ENCODE assay signal across 8 cellular contexts in the genomic region with DNA sequence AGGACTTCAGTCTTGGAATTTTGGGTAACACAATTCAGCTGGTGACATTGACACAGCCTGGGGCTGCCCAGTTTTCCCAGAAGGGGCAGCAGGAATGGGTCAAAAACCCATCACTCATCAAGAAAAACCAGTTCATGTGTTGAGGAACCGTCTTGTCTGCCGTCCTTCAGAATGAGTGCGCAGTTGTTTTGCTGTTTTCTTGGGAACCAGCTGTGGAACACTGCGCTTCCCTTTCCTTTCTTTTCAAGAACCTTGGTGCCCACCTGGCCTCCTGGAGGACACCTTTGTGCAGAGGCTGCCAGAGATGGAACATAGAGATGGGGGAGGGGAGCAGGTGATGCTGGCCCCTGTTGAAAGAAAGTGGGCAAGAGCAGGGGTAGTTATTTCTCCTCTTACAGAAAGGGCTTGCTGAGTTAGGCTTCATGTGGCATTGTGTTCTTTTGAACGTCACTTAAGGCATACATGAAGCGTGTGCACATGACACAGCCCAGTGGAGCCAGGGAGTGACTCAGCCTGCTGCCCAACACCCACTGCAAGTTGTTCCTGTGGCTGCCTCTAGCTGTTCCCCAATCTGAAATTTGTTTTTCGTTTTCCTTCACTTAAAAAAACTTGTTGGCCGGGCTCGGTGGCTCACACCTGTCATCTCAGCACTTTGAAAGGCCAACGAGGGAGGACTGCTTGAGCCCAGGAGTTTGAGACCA.
DNase-seq lines count a peak whose midpoint lies in the region; ATAC-seq, FAIRE-seq and TF ChIP-seq lines count a peak whose summit lies in the region.

No MANE protein-coding gene starts in this region.

- peak; percentile 55 for TF ChIP-seq POLR2A in GM19099 (IDR thresholded peaks at IDR 0.05; ENCODE audit: extremely low read depth, insufficient read length, low read depth)

- intact Hi-C loops in pancreas (cut with DNase I): no loop called here

- no peaks in the 10 kb centered on the region for H3K36me3 ChIP-seq in fibroblast of lung (ENCODE audit: control insufficient read depth, insufficient read depth, low read length)
- H3K36me3 ChIP-seq in pancreas: no peaks in the 10 kb centered on the region

- DNase-seq in AG20443 (ENCODE audit: low spot score) (peak; percentile 93), RCC 7860 (ENCODE audit: low spot score) (peak; percentile 92), fibroblast of lung (ENCODE audit: low read depth in 2 of 2) (peak; percentile 97 to 99), pancreas (peak in 4 of 6 donors; percentile 17 to 69 (median 42)), NCI-H2227 treated with DMSO at 0.1 percent for 48 hours (lab: John Stamatoyannopoulos, UW) (no peak)
- no peak for DNase-seq in effector CD8-positive, alpha-beta T cell (lab: John Stamatoyannopoulos, UW)

- H3K79me2 ChIP-seq in fibroblast of lung (ENCODE audit: control insufficient read depth, insufficient read depth, low read length): no peaks in the 10 kb centered on the region

- H3K4me2 ChIP-seq in fibroblast of lung (ENCODE audit: extremely low read depth, insufficient read depth, low read length): peak overlapping the region; percentile 33

- ATAC-seq in HG03108 (IDR thresholded peaks at IDR 0.05; ENCODE audit: unreplicated experiment): peak; percentile 85
- ATAC-seq in pancreas: peak; percentile 68 to 93 (median 82)

- peak overlapping the region; percentile 12 for H2AFZ ChIP-seq in fibroblast of lung (ENCODE audit: low read length)

- FAIRE-seq in RCC 7860 (lab: Jason Lieb, UNC): peak; percentile 87
- no peak for FAIRE-seq in pancreas (lab: Jason Lieb, UNC)

- no peaks in the 10 kb centered on the region for H3K27me3 ChIP-seq in fibroblast of lung (ENCODE audit: control insufficient read depth, insufficient read depth, low read length)
- H3K27me3 ChIP-seq in pancreas: no peaks in the 10 kb centered on the region

- TF ChIP-seq CTCF in fibroblast of lung (conservative IDR thresholded peaks at IDR 0.05 in 1 of 2, IDR thresholded peaks at IDR 0.05 in 1 of 2; ENCODE audit: low read depth in 1 of 2, low read length in 2 of 2): peak in 1 of 2 donors; percentile 31
- no peak for TF ChIP-seq CTCF in pancreas (IDR thresholded peaks at IDR 0.05)

- H3K27ac ChIP-seq in fibroblast of lung (ENCODE audit: insufficient read depth, low read length) (peak overlapping the region; percentile 53), pancreas (peak overlapping the region in 2 of 4 donors; percentile 34 to 42)

- H3K4me3 ChIP-seq in fibroblast of lung (replicated peaks in 1 of 4; ENCODE audit: control extremely low read depth in 1 of 4, insufficient read depth in 1 of 4, low read depth in 3 of 4, low read length in 4 of 4) (no peak overlapping the region), pancreas (no peak overlapping the region)

- H4K20me1 ChIP-seq in fibroblast of lung (ENCODE audit: control insufficient read depth, extremely low read depth, insufficient read depth, low read length): no peaks in the 10 kb centered on the region

- no peak overlapping the region for H3K9ac ChIP-seq in fibroblast of lung (ENCODE audit: insufficient read depth, low read length)

- WGBS in pancreas, 2 donors: 75 to 87% methylated on average over 10 of the region's 10 CpGs

- peaks cover 8% of the 10 kb centered on the region for H3K4me1 ChIP-seq in fibroblast of lung (ENCODE audit: control insufficient read depth, extremely low read depth, insufficient read depth, low read length)
- no peaks in the 10 kb centered on the region for H3K4me1 ChIP-seq in pancreas

- H3K9me3 ChIP-seq in fibroblast of lung (ENCODE audit: control insufficient read depth, insufficient read depth, low read depth, low read length): no peaks in the 10 kb centered on the region
- H3K9me3 ChIP-seq in pancreas: no peaks in the 10 kb centered on the region

Comparison
In these comparisons a context has a peak if more than half of its experiments do, and no peak if none do; other contexts are left out.
1. DNase-seq: peak in AG20443 (single experiment), RCC 7860 (single experiment), fibroblast of lung (2 of 2) and pancreas (4 of 6); none in effector CD8-positive, alpha-beta T cell (single experiment) and NCI-H2227 treated with DMSO at 0.1 percent for 48 hours (single experiment).